ENCODE assay signal across 8 cellular contexts in genomic region chr7:98399462-98399861, GRCh38. TPM values are rescaled to one million over a fixed set of nuclear protein-coding genes. Genes with fewer than 3 reads are reported as not detected.
DNase-seq lines count a peak whose midpoint lies in the region; ATAC-seq and TF ChIP-seq lines count a peak whose summit lies in the region.

No MANE protein-coding gene starts in this region.

- WGBS in right lobe of liver (ENCODE audit: insufficient coverage, low coverage, low lambda C conversion rate, missing lambda C conversion rate), result 17% methylated on average over 7 of the region's 7 CpGs

- in situ Hi-C loops in HAP-1 (cut with MboI; ENCODE audit: low sequenced_read_pairs), result no loop called here

- no peaks in the 10 kb centered on the region for H3K36me3 ChIP-seq in HAP-1 (replicated peaks)
- H3K36me3 ChIP-seq in ascending aorta, result no peaks in the 10 kb centered on the region
- H3K36me3 ChIP-seq in right lobe of liver, result no peaks in the 10 kb centered on the region

- H3K4me1 ChIP-seq in HAP-1, result peaks cover 5% of the 10 kb centered on the region
- peaks cover 3 to 8% of the 10 kb centered on the region in 2 donors for H3K4me1 ChIP-seq in ascending aorta
- H3K4me1 ChIP-seq in right lobe of liver, result peaks cover 0 to 15% (median 0%) of the 10 kb centered on the region in 4 donors

- H3K27me3 ChIP-seq in HAP-1 (ENCODE audit: low read depth) (no peaks in the 10 kb centered on the region), ascending aorta (peaks cover 7% of the 10 kb centered on the region), right lobe of liver (no peaks in the 10 kb centered on the region)

- TF ChIP-seq CTCF in 22Rv1 (IDR thresholded peaks at IDR 0.05) (no peak), ascending aorta (IDR thresholded peaks at IDR 0.05) (no peak), right lobe of liver (IDR thresholded peaks at IDR 0.05) (no peak)

- H3K27ac ChIP-seq in 22Rv1, result peak overlapping the region; percentile 1; the same call in 1 of the 2 replicates
- no peak overlapping the region for H3K27ac ChIP-seq in ascending aorta
- peak overlapping the region; percentile 29 to 67 (median 38) for H3K27ac ChIP-seq in right lobe of liver

- peak in 1 of 2 experiments; percentile 13 for DNase-seq in HAP-1 (ENCODE audit: low spot score in 2 of 2)
- DNase-seq in ascending aorta (ENCODE audit: low spot score in 2 of 2), result no peak
- no peak for DNase-seq in right lobe of liver
- no peak for DNase-seq in retina

- TF ChIP-seq POLR2A in right lobe of liver (IDR thresholded peaks at IDR 0.05), result no peak

- ATAC-seq in right lobe of liver (no peak), GM19395 (IDR thresholded peaks at IDR 0.05; ENCODE audit: unreplicated experiment) (no peak), HG02973 (IDR thresholded peaks at IDR 0.05; ENCODE audit: unreplicated experiment) (no peak), GM21528 (IDR thresholded peaks at IDR 0.05; ENCODE audit: low FRiP score, unreplicated experiment) (no peak)

- intact Hi-C loops in ascending aorta (cut with DNase I), result no loop called here
- intact Hi-C loops in right lobe of liver (cut with DNase I), result no loop called here

- peak overlapping the region; percentile 55 for H3K4me3 ChIP-seq in HAP-1
- H3K4me3 ChIP-seq in ascending aorta, result peak overlapping the region; percentile 20 to 35
- peak overlapping the region; percentile 34 to 56 (median 44) for H3K4me3 ChIP-seq in right lobe of liver

- no peaks in the 10 kb centered on the region for H3K9me3 ChIP-seq in HAP-1
- H3K9me3 ChIP-seq in ascending aorta, result no peaks in the 10 kb centered on the region
- H3K9me3 ChIP-seq in right lobe of liver, result no peaks in the 10 kb centered on the region

RNA-seq across cellular contexts. Expression of gene BAIAP2L1, which starts 1.4 kb away (rescaled TPM):
- 2.8 TPM for total RNA-seq in ascending aorta
- total RNA-seq in right lobe of liver, result 10 to 100 TPM in 5 of 6 experiments, 1 to 10 TPM in 1; 9.1 to 29.5 (median 25.2) TPM

Comparison
In these comparisons a context has a peak if more than half of its experiments do, and no peak if none do; other contexts are left out.
1. H3K27ac ChIP-seq: peak in 22Rv1 (single experiment) and right lobe of liver (3 of 3); none in ascending aorta (0 of 2).
2. Peak in every context shown above with its lines, with median percentiles within 50 percentile points of each other: H3K4me3 ChIP-seq.